In genomic region chr10:44589181-44589884, GRCh38 we compare ENCODE assay signal across 2 cellular contexts.
TF ChIP-seq lines count a peak whose summit lies in the region.

No MANE protein-coding gene starts in this region.

TF ChIP-seq in HEK293, 187 proteins besides CTCF, POLR2A, EP300 and RAD21 (continued from another document and continues in another):
- TF ChIP-seq BCL6B (tag by site-specific recombination; IDR thresholded peaks at IDR 0.05) (peak; percentile 80; the same call in 1 of the 2 replicates), ZNF585B (tag by site-specific recombination; IDR thresholded peaks at IDR 0.05) (no peak), ZNF416 (tag by site-specific recombination; IDR thresholded peaks at IDR 0.05) (no peak), IKZF3 (tag by site-specific recombination; IDR thresholded peaks at IDR 0.05) (0 out of 2 replicates have a peak, but pooled peaks have one; percentile 30), ZSCAN30 (tag by site-specific recombination; IDR thresholded peaks at IDR 0.05) (0 out of 2 replicates have a peak, but pooled peaks have one; percentile 26), KLF1 (tag by site-specific recombination; IDR thresholded peaks at IDR 0.05) (no peak), ZNF184 (tag by site-specific recombination; IDR thresholded peaks at IDR 0.05) (no peak), ZNF37A (tag by site-specific recombination; IDR thresholded peaks at IDR 0.05) (no peak), ZNF558 (tag by site-specific recombination; IDR thresholded peaks at IDR 0.05) (no peak), ZNF837 (tag by site-specific recombination; IDR thresholded peaks at IDR 0.05) (no peak), ZNF354C (tag by site-specific recombination; IDR thresholded peaks at IDR 0.05; ENCODE audit: borderline replicate concordance, low read depth) (no peak), ZNF341 (tag by site-specific recombination; IDR thresholded peaks at IDR 0.05; ENCODE audit: low read depth) (no peak; the same call in 1 of the 2 replicates), KLF16 (tag by site-specific recombination; IDR thresholded peaks at IDR 0.05) (0 out of 2 replicates have a peak, but pooled peaks have one; percentile 11), KLF10 (tag by site-specific recombination; IDR thresholded peaks at IDR 0.05) (peak; percentile 60; the same call in 1 of the 2 replicates), KLF9 (tag by site-specific recombination; IDR thresholded peaks at IDR 0.05; ENCODE audit: low read depth) (no peak), ZBTB8A (tag by site-specific recombination; IDR thresholded peaks at IDR 0.05) (peak; percentile 60), ZBTB17 (tag by site-specific recombination; IDR thresholded peaks at IDR 0.05) (0 out of 2 replicates have a peak, but pooled peaks have one; percentile 21), ZNF302 (tag by site-specific recombination; IDR thresholded peaks at IDR 0.05; ENCODE audit: low read depth) (no peak), ZNF248 (tag by site-specific recombination; IDR thresholded peaks at IDR 0.05) (no peak), KLF8 (tag by site-specific recombination; IDR thresholded peaks at IDR 0.05) (no peak), REST (tag by site-specific recombination; IDR thresholded peaks at IDR 0.05) (no peak), ZNF629 (tag by site-specific recombination; IDR thresholded peaks at IDR 0.05) (peak; percentile 50; the same call in 1 of the 2 replicates), SP7 (tag by site-specific recombination; IDR thresholded peaks at IDR 0.05) (peak; percentile 75), ZNF785 (tag by site-specific recombination; IDR thresholded peaks at IDR 0.05) (no peak)
- TF ChIP-seq, protein P1, sequence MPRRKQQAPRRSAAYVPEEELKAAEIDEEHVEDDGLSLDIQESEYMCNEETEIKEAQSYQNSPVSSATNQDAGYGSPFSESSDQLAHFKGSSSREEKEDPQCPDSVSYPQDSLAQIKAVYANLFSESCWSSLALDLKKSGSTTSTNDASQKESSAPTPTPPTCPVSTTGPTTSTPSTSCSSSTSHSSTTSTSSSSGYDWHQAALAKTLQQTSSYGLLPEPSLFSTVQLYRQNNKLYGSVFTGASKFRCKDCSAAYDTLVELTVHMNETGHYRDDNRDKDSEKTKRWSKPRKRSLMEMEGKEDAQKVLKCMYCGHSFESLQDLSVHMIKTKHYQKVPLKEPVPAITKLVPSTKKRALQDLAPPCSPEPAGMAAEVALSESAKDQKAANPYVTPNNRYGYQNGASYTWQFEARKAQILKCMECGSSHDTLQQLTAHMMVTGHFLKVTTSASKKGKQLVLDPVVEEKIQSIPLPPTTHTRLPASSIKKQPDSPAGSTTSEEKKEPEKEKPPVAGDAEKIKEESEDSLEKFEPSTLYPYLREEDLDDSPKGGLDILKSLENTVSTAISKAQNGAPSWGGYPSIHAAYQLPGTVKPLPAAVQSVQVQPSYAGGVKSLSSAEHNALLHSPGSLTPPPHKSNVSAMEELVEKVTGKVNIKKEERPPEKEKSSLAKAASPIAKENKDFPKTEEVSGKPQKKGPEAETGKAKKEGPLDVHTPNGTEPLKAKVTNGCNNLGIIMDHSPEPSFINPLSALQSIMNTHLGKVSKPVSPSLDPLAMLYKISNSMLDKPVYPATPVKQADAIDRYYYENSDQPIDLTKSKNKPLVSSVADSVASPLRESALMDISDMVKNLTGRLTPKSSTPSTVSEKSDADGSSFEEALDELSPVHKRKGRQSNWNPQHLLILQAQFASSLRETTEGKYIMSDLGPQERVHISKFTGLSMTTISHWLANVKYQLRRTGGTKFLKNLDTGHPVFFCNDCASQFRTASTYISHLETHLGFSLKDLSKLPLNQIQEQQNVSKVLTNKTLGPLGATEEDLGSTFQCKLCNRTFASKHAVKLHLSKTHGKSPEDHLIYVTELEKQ (tag by site-specific recombination; IDR thresholded peaks at IDR 0.05; ENCODE audit: borderline replicate concordance) = no peak
- TF ChIP-seq, protein P2, sequence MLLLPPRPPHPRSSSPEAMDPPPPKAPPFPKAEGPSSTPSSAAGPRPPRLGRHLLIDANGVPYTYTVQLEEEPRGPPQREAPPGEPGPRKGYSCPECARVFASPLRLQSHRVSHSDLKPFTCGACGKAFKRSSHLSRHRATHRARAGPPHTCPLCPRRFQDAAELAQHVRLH (tag by site-specific recombination; IDR thresholded peaks at IDR 0.05) = peak; percentile 76

TF ChIP-seq in H1, 55 proteins besides CTCF, POLR2A, EP300 and RAD21 (continued from another document):
- no peak for TF ChIP-seq SIRT6 (IDR thresholded peaks at IDR 0.05; ENCODE audit: low read length)
- TF ChIP-seq, protein P3, sequence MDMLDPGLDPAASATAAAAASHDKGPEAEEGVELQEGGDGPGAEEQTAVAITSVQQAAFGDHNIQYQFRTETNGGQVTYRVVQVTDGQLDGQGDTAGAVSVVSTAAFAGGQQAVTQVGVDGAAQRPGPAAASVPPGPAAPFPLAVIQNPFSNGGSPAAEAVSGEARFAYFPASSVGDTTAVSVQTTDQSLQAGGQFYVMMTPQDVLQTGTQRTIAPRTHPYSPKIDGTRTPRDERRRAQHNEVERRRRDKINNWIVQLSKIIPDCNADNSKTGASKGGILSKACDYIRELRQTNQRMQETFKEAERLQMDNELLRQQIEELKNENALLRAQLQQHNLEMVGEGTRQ (IDR thresholded peaks at IDR 0.05; ENCODE audit: low read length) = no peak
- no peak for TF ChIP-seq BRCA1 (IDR thresholded peaks at IDR 0.05; ENCODE audit: low read depth, low read length)
- no peak for TF ChIP-seq RXRA (IDR thresholded peaks at IDR 0.05; ENCODE audit: insufficient read depth, low read depth, low read length)
- no peak for TF ChIP-seq NRF1 (IDR thresholded peaks at IDR 0.05; ENCODE audit: low read depth, low read length)
- no peak for TF ChIP-seq ZNF274 (IDR thresholded peaks at IDR 0.05; ENCODE audit: borderline replicate concordance, extremely low read depth, low read length)
- TF ChIP-seq JUN (IDR thresholded peaks at IDR 0.05; ENCODE audit: low read depth, low read length) = no peak
